ENCODE assay signal across 14 cellular contexts in the genomic region with DNA sequence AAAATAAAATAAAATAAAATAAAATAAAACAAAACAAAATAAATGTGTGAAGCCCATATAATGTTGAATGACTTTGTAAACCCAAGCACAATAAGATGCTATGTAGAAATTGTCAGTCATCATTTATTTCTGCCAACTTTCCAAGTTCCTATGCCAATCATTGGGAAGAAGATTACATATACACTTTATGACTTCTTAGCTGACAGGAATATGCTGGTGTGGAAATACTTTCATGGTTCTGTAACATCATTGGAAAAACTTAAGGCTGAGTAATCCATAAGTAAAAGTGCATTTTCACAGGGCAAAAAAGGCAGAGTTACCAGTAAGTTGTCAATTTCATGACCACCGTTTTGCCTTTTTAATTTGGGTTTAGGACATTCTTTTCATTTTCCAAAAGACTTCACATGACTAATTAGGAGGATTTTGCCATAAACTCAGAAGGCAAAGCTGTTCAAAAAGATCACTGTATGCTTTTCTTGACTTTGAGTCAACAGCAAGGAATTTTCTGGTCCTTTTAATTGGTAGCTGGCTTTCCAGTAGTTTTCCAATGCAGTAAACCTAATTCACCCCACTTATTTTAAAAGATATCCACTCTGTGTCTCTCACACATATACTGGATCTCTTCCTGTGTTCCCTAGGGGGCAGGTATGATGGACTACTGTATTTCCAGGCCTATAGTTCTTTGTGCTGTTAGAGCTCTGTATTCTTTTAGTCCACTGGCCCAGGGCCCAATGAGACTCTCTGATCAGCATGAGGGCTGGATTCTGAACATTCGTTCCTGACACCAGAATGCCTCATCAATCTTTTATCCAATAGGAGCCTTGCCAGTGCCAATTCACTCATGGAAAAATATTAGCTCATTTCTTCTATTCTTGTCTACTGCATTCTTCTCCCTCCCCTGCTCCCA. TPM values are rescaled to one million over a fixed set of nuclear protein-coding genes. Genes with fewer than 3 reads are reported as not detected.
A peak's percentile ranks its signal among the peaks of the same experiment; 100 is the strongest.
DNase-seq lines count a peak whose midpoint lies in the region; ATAC-seq, FAIRE-seq and TF ChIP-seq lines count a peak whose summit lies in the region.
"Had no signal": no experiment of that assay in that cellular context is flagged by ENCODE, and none has a peak within 500 bp of the region (broad histone marks: within the 10 kb centered on the region; RNA-seq: fewer than 3 reads in every experiment).

No MANE protein-coding gene starts in this region.

- peaks cover 1% of the 10 kb centered on the region for H3K36me3 Mint-ChIP-seq in astrocyte (ENCODE audit: low read depth, unreplicated experiment)

- CTCF ChIA-PET in A673 (lab: Charles Lee) = interaction anchor here (0.5 kb wide), 1 partner anchor 66 kb away, joined by 4 read pairs; no protein-coding TSS in a partner anchor

- no peak overlapping the region for H3K4me3 Mint-ChIP-seq in astrocyte (ENCODE audit: unreplicated experiment)

- no peak for ATAC-seq in HG02870 (IDR thresholded peaks at IDR 0.05; ENCODE audit: unreplicated experiment)

- 0 out of 2 replicates have a peak overlapping the region, but pooled peaks have one; percentile 29 for H2AFZ ChIP-seq in GM23248
- peak overlapping the region; percentile 12 for H2AFZ ChIP-seq in astrocyte (ENCODE audit: low read depth, low read length)

- H3K27ac ChIP-seq in A673 (ENCODE audit: low read depth, low read length, poor library complexity, severe bottlenecking) = no peak overlapping the region
- H3K27ac ChIP-seq in GM23248 = peak overlapping the region; percentile 81
- H3K27ac ChIP-seq in astrocyte (ENCODE audit: low read depth, low read length) = peak overlapping the region; percentile 72
- H3K27ac ChIP-seq: right lobe of liver had no signal

- H3K79me2 ChIP-seq in GM23248 (ENCODE audit: insufficient read depth) = no peaks in the 10 kb centered on the region
- no peaks in the 10 kb centered on the region for H3K79me2 ChIP-seq in astrocyte (ENCODE audit: insufficient read depth, low read length)

- TF ChIP-seq CTCF in A673 (conservative IDR thresholded peaks at IDR 0.05; ENCODE audit: low read depth, low read length) (no peak), astrocyte (IDR thresholded peaks at IDR 0.05; ENCODE audit: insufficient read depth, low read depth, low read length) (no peak)

- H3K27me3 Mint-ChIP-seq in astrocyte (ENCODE audit: low read depth, unreplicated experiment) = no peaks in the 10 kb centered on the region

- POLR2A ChIA-PET in A673 (lab: Charles Lee; ENCODE audit: low non-redundant PET) = no interaction called here

- peak overlapping the region; percentile 88 for H3K27ac Mint-ChIP-seq in astrocyte (ENCODE audit: unreplicated experiment)

- H4K20me1 ChIP-seq in GM23248 (ENCODE audit: insufficient read depth) = no peaks in the 10 kb centered on the region
- H4K20me1 ChIP-seq in astrocyte (ENCODE audit: insufficient read depth, low read length) = no peaks in the 10 kb centered on the region

- peaks cover 12% of the 10 kb centered on the region for H3K4me1 Mint-ChIP-seq in astrocyte (ENCODE audit: low read depth, unreplicated experiment)

- no peaks in the 10 kb centered on the region for H3K9me2 ChIP-seq in GM23248 (ENCODE audit: insufficient read depth)

- no peaks in the 10 kb centered on the region for H3K9me3 Mint-ChIP-seq in astrocyte (ENCODE audit: unreplicated experiment)

- in situ Hi-C loops in GM23248 (cut with MboI) = loop anchor here (5.0 to 25.0 kb wide), 2 partner anchors 67 to 413 kb away; no protein-coding TSS in a partner anchor

- H3K4me1 ChIP-seq in A673 (ENCODE audit: insufficient read depth, low read length, poor library complexity, severe bottlenecking) = peaks cover 5% of the 10 kb centered on the region
- peaks cover 25% of the 10 kb centered on the region for H3K4me1 ChIP-seq in GM23248 (ENCODE audit: insufficient read depth)
- H3K4me1 ChIP-seq in astrocyte (ENCODE audit: insufficient read depth, low read length) = peaks cover 12% of the 10 kb centered on the region
- H3K4me1 ChIP-seq: right lobe of liver had no signal

- H3K27me3 ChIP-seq in A673 (replicated peaks; ENCODE audit: insufficient read depth, low read depth, low read length, poor library complexity) (no peaks in the 10 kb centered on the region), GM23248 (replicated peaks; ENCODE audit: insufficient read depth) (no peaks in the 10 kb centered on the region), astrocyte (ENCODE audit: insufficient read depth, low read length) (no peaks in the 10 kb centered on the region)
- H3K27me3 ChIP-seq: right lobe of liver had no signal

- H3K9me3 ChIP-seq in A673 (ENCODE audit: low read depth, low read length, poor library complexity, severe bottlenecking) = no peaks in the 10 kb centered on the region
- no peaks in the 10 kb centered on the region for H3K9me3 ChIP-seq in GM23248 (ENCODE audit: low read depth)
- H3K9me3 ChIP-seq in astrocyte (ENCODE audit: insufficient read depth, low read depth, low read length) = no peaks in the 10 kb centered on the region
- H3K9me3 ChIP-seq: right lobe of liver had no signal

- H3K4me2 ChIP-seq in GM23248 (ENCODE audit: unreplicated experiment) (peak overlapping the region; percentile 71), astrocyte (ENCODE audit: low read length) (peak overlapping the region; percentile 59)

- H3K9ac ChIP-seq in GM23248 (peak overlapping the region; percentile 34), astrocyte (ENCODE audit: low read length) (peak overlapping the region; percentile 20)

- BruUV-seq in A673 (replicated peaks; lab: Mats Ljungman, UMichigan) = no TSS peak

- H3K36me3 ChIP-seq in A673 (ENCODE audit: insufficient read depth, low read length, poor library complexity, severe bottlenecking) (no peaks in the 10 kb centered on the region), GM23248 (ENCODE audit: low read depth) (no peaks in the 10 kb centered on the region), astrocyte (ENCODE audit: insufficient read depth, low read length) (no peaks in the 10 kb centered on the region)
- H3K36me3 ChIP-seq: right lobe of liver had no signal

- DNase-seq in A673 (ENCODE audit: low spot score) (peak; percentile 22), GM23248 (peak; percentile 90), astrocyte (ENCODE audit: low read depth) (peak; percentile 91), kidney glomerular epithelial cell (lab: John Stamatoyannopoulos, UW) (peak; percentile 66), NCI-H2107 (lab: John Stamatoyannopoulos, UW) (no peak), NCI-H1105 treated with DMSO at 0.1 percent for 48 hours (lab: John Stamatoyannopoulos, UW) (no peak), islet precursor cell (no peak)
- DNase-seq: activated CD8-positive, alpha-beta memory T cell treated with anti-CD3 and anti-CD28 coated beads, Interleukin-2, amount 50 U/mL, for 4 hours; caudate nucleus; midbrain; NCI-H1436 treated with DMSO at 0.1 percent for 48 hours; right lobe of liver had no signal

- no peak overlapping the region for H3K4me3 ChIP-seq in A673 (ENCODE audit: low read depth, low read length, poor library complexity, severe bottlenecking)
- H3K4me3 ChIP-seq in GM23248 = peak overlapping the region; percentile 20; the same call in 1 of the 2 replicates
- no peak overlapping the region for H3K4me3 ChIP-seq in astrocyte (ENCODE audit: insufficient read depth, low read depth, low read length)
- H3K4me3 ChIP-seq: right lobe of liver had no signal

- 0% methylated on average over 2 of the region's 2 CpGs for WGBS in GM23248 (ENCODE audit: low coverage in 1 of 2, low lambda C conversion rate in 2 of 2, missing lambda C conversion rate in 2 of 2), 2 experiments

- intact Hi-C loops in A673 (cut with micrococcal nuclease; ENCODE audit: unreplicated experiment) = loop anchor here (10.0 kb wide), 1 partner anchor 570 kb away; no protein-coding TSS in a partner anchor

- H3F3A ChIP-seq in GM23248 (ENCODE audit: insufficient read depth) = peaks cover 28% of the 10 kb centered on the region

- peak; percentile 94 for FAIRE-seq in astrocyte (lab: Jason Lieb, UNC)

RNA-seq across cellular contexts. Expression of a gene that starts 26.2 kb away (rescaled TPM):
- total RNA-seq in A673 (2021) = 0.09 TPM in 1 of 2 replicates, not detected in the other
- total RNA-seq in GM23248 (2014; rRNA removed; shearing (Covaris generic)) = under 0.01 TPM in 1 of 2 replicates, not detected in the other
- 0.16 and 0.43 TPM in 2 replicates for polyA plus RNA-seq in GM23248 (2016; fragmentation: Nextera tagmentation; extraction: Ambion mirVana)
- 4.3 and 7.3 TPM in 2 replicates for total RNA-seq in astrocyte
- total RNA-seq: HT-29, right lobe of liver had no signal

RNA-seq across cellular contexts. Expression of a gene that starts 54.4 kb away (rescaled TPM):
- total RNA-seq in A673 (2021) (56.5 and 64.3 TPM in 2 replicates), astrocyte (8.8 and 9.4 TPM in 2 replicates)
- total RNA-seq in GM23248 (2014; rRNA removed; shearing (Covaris generic)) = 4.4 and 5.3 TPM in 2 replicates
- polyA plus RNA-seq in GM23248 (2016; fragmentation: Nextera tagmentation; extraction: Ambion mirVana) = 6.1 and 9.8 TPM in 2 replicates

Comparison
In these comparisons a context has a peak if more than half of its experiments do, and no peak if none do; other contexts are left out.
1. DNase-seq: peak in A673 (single experiment), GM23248 (single experiment), astrocyte (single experiment) and kidney glomerular epithelial cell (single experiment); none in NCI-H2107 (single experiment), NCI-H1105 treated with DMSO at 0.1 percent for 48 hours (single experiment) and islet precursor cell (single experiment).